ENCODE assay signal across 1 cellular context in genomic region chr1:51433269-51433971, GRCh38.
TF ChIP-seq lines count a peak whose summit lies in the region.

No MANE protein-coding gene starts in this region.

TF ChIP-seq in K562, 482 proteins besides CTCF, POLR2A, EP300 and RAD21 (continued from another document):
- 0 out of 2 replicates have a peak, but pooled peaks have one; percentile 26 for TF ChIP-seq ZBTB40 (IDR thresholded peaks at IDR 0.05)
- TF ChIP-seq ZBTB40 (CRISPR knock-in tag; IDR thresholded peaks at IDR 0.05), result no peak
- TF ChIP-seq SOX6 (IDR thresholded peaks at IDR 0.05), result peak; percentile 64; the same call in 1 of the 2 replicates
- TF ChIP-seq CHAMP1 (IDR thresholded peaks at IDR 0.05), result no peak
- no peak for TF ChIP-seq ARID4B (CRISPR knock-in tag; IDR thresholded peaks at IDR 0.05)
- no peak for TF ChIP-seq NFXL1 (CRISPR knock-in tag; IDR thresholded peaks at IDR 0.05)
- TF ChIP-seq ZNF175 (CRISPR knock-in tag; IDR thresholded peaks at IDR 0.05; ENCODE audit: low read depth), result peak; percentile 58
- TF ChIP-seq ZNF668 (CRISPR knock-in tag; IDR thresholded peaks at IDR 0.05), result no peak
- no peak for TF ChIP-seq RREB1 (CRISPR knock-in tag; IDR thresholded peaks at IDR 0.05)
- peak; percentile 45; the same call in 1 of the 2 replicates for TF ChIP-seq HDAC2 (IDR thresholded peaks at IDR 0.05)
- no peak for TF ChIP-seq ZNF780A (CRISPR knock-in tag; IDR thresholded peaks at IDR 0.05)
- no peak for TF ChIP-seq POU5F1 (IDR thresholded peaks at IDR 0.05; ENCODE audit: borderline replicate concordance, low read depth, low read length, partially characterized antibody)
- no peak for TF ChIP-seq HDAC6 (IDR thresholded peaks at IDR 0.05; ENCODE audit: low read depth, low read length)
TF ChIP-seq in K562: peak in this region for 30.
